26 cellular contexts compared by ENCODE assay signal in genomic region chr16:52957199-52957598, GRCh38.
"Had no signal": no experiment of that assay in that cellular context is flagged by ENCODE, and none has a peak within 500 bp of the region (broad histone marks: within the 10 kb centered on the region; RNA-seq: fewer than 3 reads in every experiment).

No MANE protein-coding gene starts in this region.

- H3K36me3 ChIP-seq: Peyer's patch, SJCRH30 had no signal

- ATAC-seq: Right ventricle myocardium inferior, SK-N-SH treated with all-trans-retinoic acid at 6 μM for 48 hours, T-helper 17 cell had no signal

- H3K9ac ChIP-seq: KMS-11 had no signal

- FAIRE-seq: HTR-8/SVneo had no signal

- DNase-seq: Kasumi-1, MM.1S, NCI-H1092 treated with DMSO at 0.1 percent for 48 hours, NCI-H1436, NCI-H187, NCI-H2029, NCI-H2081 treated with DMSO at 0.1 percent for 48 hours, NCI-H2171, NCI-H226, NCI-H446, NCI-H510A, NCI-H524 treated with DMSO at 0.1 percent for 48 hours, NCI-H69, NCI-H774, OCI-M1, PC-9, Peyer's patch, SHP77 treated with DMSO at 0.1 percent for 48 hours, SJCRH30, T-helper 1 cell, T-helper 17 cell had no signal

- H3K4me1 ChIP-seq: Peyer's patch, SJCRH30 had no signal

- H3K27ac ChIP-seq: HL-60, KMS-11, PC-9, Peyer's patch, SJCRH30 had no signal

- H3K4me3 ChIP-seq: PC-9, Peyer's patch, SJCRH30 had no signal

- H3K9me3 ChIP-seq: Peyer's patch, SJCRH30 had no signal
